29 cellular contexts compared by ENCODE assay signal in the genomic region with DNA sequence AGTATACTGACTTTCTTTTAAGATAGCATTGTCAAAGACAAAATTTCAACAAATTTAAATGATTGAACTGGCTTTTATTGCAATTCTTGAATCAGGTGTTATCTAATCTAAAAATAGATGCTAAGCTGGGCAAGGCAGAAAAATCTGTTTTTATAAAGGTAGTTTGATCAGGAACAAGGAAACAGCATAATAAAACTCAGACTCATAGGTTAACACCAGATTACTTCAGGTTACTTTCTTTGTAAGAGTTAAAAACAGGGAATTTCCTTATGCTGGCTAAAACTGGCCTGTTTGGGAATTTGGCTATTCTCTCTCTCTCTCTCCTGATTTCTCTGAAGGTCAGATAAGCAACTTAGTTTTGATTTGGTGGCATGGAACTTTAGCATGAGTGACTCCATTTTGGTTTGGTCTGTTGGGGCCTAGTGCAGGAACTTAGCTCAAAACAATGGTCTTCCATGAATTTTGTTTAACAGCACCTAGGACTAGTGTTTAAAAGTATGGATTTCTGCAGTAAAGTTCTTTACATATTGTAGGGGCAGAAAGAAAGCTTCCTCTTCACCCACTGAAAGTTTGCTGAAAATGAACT.
"Had no signal": no experiment of that assay in that cellular context is flagged by ENCODE, and none has a peak within 500 bp of the region (broad histone marks: within the 10 kb centered on the region; RNA-seq: fewer than 3 reads in every experiment).

No MANE protein-coding gene starts in this region.

- H3K4me3 Mint-ChIP-seq: nephron; neural progenitor cell; stimulated activated effector memory CD8-positive, alpha-beta T cell treated with anti-CD3 and anti-CD28 coated beads, Interleukin-12 subunit alpha, Interleukin-12 subunit beta, amount 100 ng/mL, for 72 hours; type B pancreatic cell had no signal

- H3K4me1 Mint-ChIP-seq: nephron had no signal

- H3K9ac ChIP-seq: neural progenitor cell had no signal

- H3K36me3 ChIP-seq: colonic mucosa, esophagus muscularis mucosa, gastroesophageal sphincter, heart left ventricle, left lung, neural progenitor cell, ovary, sigmoid colon, stomach, tibial artery had no signal

- H3K9me3 Mint-ChIP-seq: nephron; stimulated activated effector memory CD8-positive, alpha-beta T cell treated with anti-CD3 and anti-CD28 coated beads, Interleukin-12 subunit alpha, Interleukin-12 subunit beta, amount 100 ng/mL, for 72 hours had no signal

- H3K36me3 Mint-ChIP-seq: neural progenitor cell; stimulated activated effector memory CD8-positive, alpha-beta T cell treated with anti-CD3 and anti-CD28 coated beads, Interleukin-12 subunit alpha, Interleukin-12 subunit beta, amount 100 ng/mL, for 72 hours; type B pancreatic cell had no signal

- FAIRE-seq: endothelial cell of umbilical vein, kidney had no signal

- DNase-seq: colonic mucosa; dermis blood vessel endothelial cell; effector memory CD4-positive, alpha-beta T cell; foreskin keratinocyte; heart left ventricle; kidney; left lung; mesenchymal stem cell; midbrain; nucleus accumbens; ovary; posterior cingulate gyrus; psoas muscle; right cardiac atrium; sigmoid colon; stimulated activated CD4-positive, alpha-beta T cell treated with anti-CD3 and anti-CD28 coated beads, Interleukin-2, amount 100 ng/mL, for 24 hours; stimulated activated CD4-positive, alpha-beta T cell treated with anti-CD3 and anti-CD28 coated beads, Interleukin-4, amount 100 ng/mL, for 24 hours; stimulated activated naive CD4-positive, alpha-beta T cell treated with Interleukin-2 at 50 U/mL for 16 hours; stomach; testis; tibial artery had no signal

- H2AFZ ChIP-seq: hepatocyte, neural progenitor cell had no signal

- H3K79me2 ChIP-seq: hepatocyte had no signal

- H3K27ac ChIP-seq: colonic mucosa, esophagus muscularis mucosa, foreskin keratinocyte, gastroesophageal sphincter, heart left ventricle, hepatocyte, neural progenitor cell, ovary, psoas muscle, sigmoid colon, stomach, testis, tibial artery had no signal

- ATAC-seq: foreskin keratinocyte; gastroesophageal sphincter; heart left ventricle; left lung; psoas muscle; right cardiac atrium; stimulated activated effector memory CD8-positive, alpha-beta T cell treated with anti-CD3 and anti-CD28 coated beads, Interleukin-12 subunit alpha, Interleukin-12 subunit beta, amount 100 ng/mL, for 72 hours had no signal

- H3K27me3 ChIP-seq: colonic mucosa, esophagus muscularis mucosa, foreskin keratinocyte, gastroesophageal sphincter, heart left ventricle, hepatocyte, left lung, neural progenitor cell, ovary, sigmoid colon, stomach, testis, tibial artery had no signal

- H3K9me3 ChIP-seq: colonic mucosa, esophagus muscularis mucosa, gastroesophageal sphincter, heart left ventricle, left lung, ovary, psoas muscle, sigmoid colon, stomach, testis, tibial artery had no signal

- H3K27me3 Mint-ChIP-seq: type B pancreatic cell had no signal

- H3K27ac Mint-ChIP-seq: nephron; neural progenitor cell; stimulated activated effector memory CD8-positive, alpha-beta T cell treated with anti-CD3 and anti-CD28 coated beads, Interleukin-12 subunit alpha, Interleukin-12 subunit beta, amount 100 ng/mL, for 72 hours; type B pancreatic cell had no signal

- H3K4me3 ChIP-seq: colonic mucosa, esophagus muscularis mucosa, gastroesophageal sphincter, heart left ventricle, hepatocyte, left lung, neural progenitor cell, ovary, psoas muscle, sigmoid colon, stomach, testis, tibial artery had no signal

- H3K4me1 ChIP-seq: colonic mucosa, esophagus muscularis mucosa, foreskin keratinocyte, gastroesophageal sphincter, neural progenitor cell, psoas muscle, sigmoid colon, testis, tibial artery had no signal

- H3K4me2 ChIP-seq: hepatocyte, neural progenitor cell had no signal
